Comparison of ENCODE assay signal across 24 cellular contexts in genomic region chr1:58981392-58981791, GRCh38.
"Had no signal": no experiment of that assay in that cellular context is flagged by ENCODE, and none has a peak within 500 bp of the region (broad histone marks: within the 10 kb centered on the region; RNA-seq: fewer than 3 reads in every experiment).

No MANE protein-coding gene starts in this region.

- H3K27ac ChIP-seq: left lung, neutrophil, ovary, tibial artery had no signal

- ATAC-seq: activated naive CD8-positive, alpha-beta T cell treated with anti-CD3 and anti-CD28 coated beads, Interleukin-2, amount 50 U/mL, for 24 hours; left lung; natural killer cell treated with Interleukin-12 subunit alpha and Interleukin-12 subunit beta and Interleukin-15 and Interleukin-18, amount 100 ng/mL, for 72 hours; right cardiac atrium; stimulated activated naive CD8-positive, alpha-beta T cell treated with anti-CD3 and anti-CD28 coated beads, Interleukin-15, amount 100 ng/mL, for 72 hours; T-helper 17 cell had no signal

- DNase-seq: activated CD4-positive, alpha-beta memory T cell treated with anti-CD3 and anti-CD28 coated beads for 36 hours; activated CD4-positive, alpha-beta T cell treated with anti-CD3 and anti-CD28 coated beads for 48 hours; activated effector memory CD4-positive, alpha-beta T cell treated with anti-CD3 and anti-CD28 coated beads, Interleukin-2, amount 50 U/mL, for 16 hours; activated naive CD4-positive, alpha-beta T cell treated with anti-CD3 and anti-CD28 coated beads, Interleukin-2, amount 50 U/mL, for 16 hours; activated naive CD8-positive, alpha-beta T cell treated with anti-CD3 and anti-CD28 coated beads, Interleukin-2, amount 50 U/mL, for 24 hours; activated T-cell treated with anti-CD3 and anti-CD28 coated beads for 4 hours; cerebellar nuclear complex; effector CD4-positive, alpha-beta T cell; foreskin melanocyte; hypothalamus; kidney glomerular epithelial cell; left lung; midbrain; ovary; right cardiac atrium; stimulated activated CD4-positive, alpha-beta T cell treated with anti-CD3 and anti-CD28 coated beads, Interleukin-12 subunit alpha, Interleukin-12 subunit beta, amount 100 ng/mL, for 4 hours; stimulated activated CD4-positive, alpha-beta T cell treated with anti-CD3 and anti-CD28 coated beads, Interleukin-4, amount 100 ng/mL, for 4 hours; stimulated activated naive CD8-positive, alpha-beta T cell treated with anti-CD3 and anti-CD28 coated beads, Interleukin-15, amount 100 ng/mL, for 72 hours; SW 1271; T-helper 17 cell; tibial artery had no signal

- H3K27me3 ChIP-seq: left lung, ovary, tibial artery had no signal

- H3K9me3 Mint-ChIP-seq: activated CD4-positive, alpha-beta memory T cell treated with anti-CD3 and anti-CD28 coated beads for 36 hours; activated naive CD8-positive, alpha-beta T cell treated with anti-CD3 and anti-CD28 coated beads, Interleukin-2, amount 50 U/mL, for 24 hours; natural killer cell treated with Interleukin-12 subunit alpha and Interleukin-12 subunit beta and Interleukin-15 and Interleukin-18, amount 100 ng/mL, for 72 hours; stimulated activated naive CD8-positive, alpha-beta T cell treated with anti-CD3 and anti-CD28 coated beads, Interleukin-15, amount 100 ng/mL, for 72 hours had no signal

- H3K27ac Mint-ChIP-seq: activated CD4-positive, alpha-beta memory T cell treated with anti-CD3 and anti-CD28 coated beads for 36 hours; activated naive CD8-positive, alpha-beta T cell treated with anti-CD3 and anti-CD28 coated beads, Interleukin-2, amount 50 U/mL, for 24 hours; natural killer cell treated with Interleukin-12 subunit alpha and Interleukin-12 subunit beta and Interleukin-15 and Interleukin-18, amount 100 ng/mL, for 72 hours; stimulated activated naive CD8-positive, alpha-beta T cell treated with anti-CD3 and anti-CD28 coated beads, Interleukin-15, amount 100 ng/mL, for 72 hours; T-helper 17 cell had no signal

- H3K36me3 ChIP-seq: left lung, neutrophil, ovary, prostate gland, tibial artery had no signal

- H3K9me3 ChIP-seq: left lung, neutrophil, ovary, prostate gland, tibial artery had no signal

- H3K4me3 ChIP-seq: left lung, ovary, prostate gland, tibial artery had no signal

- H3K36me3 Mint-ChIP-seq: activated CD4-positive, alpha-beta memory T cell treated with anti-CD3 and anti-CD28 coated beads for 36 hours; natural killer cell treated with Interleukin-12 subunit alpha and Interleukin-12 subunit beta and Interleukin-15 and Interleukin-18, amount 100 ng/mL, for 72 hours had no signal

- H3K4me3 Mint-ChIP-seq: activated CD4-positive, alpha-beta memory T cell treated with anti-CD3 and anti-CD28 coated beads for 36 hours; activated naive CD8-positive, alpha-beta T cell treated with anti-CD3 and anti-CD28 coated beads, Interleukin-2, amount 50 U/mL, for 24 hours; natural killer cell treated with Interleukin-12 subunit alpha and Interleukin-12 subunit beta and Interleukin-15 and Interleukin-18, amount 100 ng/mL, for 72 hours; stimulated activated naive CD8-positive, alpha-beta T cell treated with anti-CD3 and anti-CD28 coated beads, Interleukin-15, amount 100 ng/mL, for 72 hours; T-helper 17 cell had no signal

- H3K27me3 Mint-ChIP-seq: activated CD4-positive, alpha-beta memory T cell treated with anti-CD3 and anti-CD28 coated beads for 36 hours; activated naive CD8-positive, alpha-beta T cell treated with anti-CD3 and anti-CD28 coated beads, Interleukin-2, amount 50 U/mL, for 24 hours; stimulated activated naive CD8-positive, alpha-beta T cell treated with anti-CD3 and anti-CD28 coated beads, Interleukin-15, amount 100 ng/mL, for 72 hours had no signal

- H3K4me1 ChIP-seq: left lung, prostate gland had no signal
